ENCODE assay signal across 24 cellular contexts in the genomic region with DNA sequence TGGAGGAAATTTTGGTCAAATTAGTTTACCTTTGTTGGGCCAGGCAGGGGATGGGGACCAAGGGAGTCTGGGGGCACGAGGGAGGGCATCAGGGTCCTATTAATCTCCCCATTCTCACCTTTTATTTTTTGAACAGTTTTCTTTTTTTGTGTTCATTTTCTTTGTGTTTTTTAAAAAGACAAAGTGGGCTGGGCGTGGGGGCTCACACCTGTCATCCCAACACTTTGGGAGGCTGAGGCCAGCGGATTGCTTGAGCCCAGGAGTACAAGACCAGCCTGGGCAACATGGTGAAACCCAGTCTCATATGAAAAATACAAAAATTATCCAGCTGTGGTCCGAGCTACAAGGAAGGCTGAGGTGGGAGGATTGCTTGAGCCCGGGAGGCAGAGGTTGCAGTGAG.
"Had no signal": no experiment of that assay in that cellular context is flagged by ENCODE, and none has a peak within 500 bp of the region (broad histone marks: within the 10 kb centered on the region; RNA-seq: fewer than 3 reads in every experiment).

No MANE protein-coding gene starts in this region.

- H3K9me3 ChIP-seq: body of pancreas, breast epithelium had no signal

- H3K9me3 Mint-ChIP-seq: activated CD4-positive, alpha-beta T cell treated with anti-CD3 and anti-CD28 coated beads, Interleukin-2, amount 10 ng/mL, durations not matched to agents 24 days and 14 days; activated CD8-positive, alpha-beta T cell treated with anti-CD3 and anti-CD28 coated beads for 36 hours; activated naive CD8-positive, alpha-beta T cell treated with anti-CD3 and anti-CD28 coated beads, Interleukin-2, amount 10 ng/mL, durations not matched to agents 7 days and 5 days had no signal

- H3K36me3 ChIP-seq: breast epithelium, WERI-Rb-1 had no signal

- H3K27me3 ChIP-seq: body of pancreas, breast epithelium had no signal

- H3K27ac ChIP-seq: body of pancreas, breast epithelium, WERI-Rb-1 had no signal

- H3K27ac Mint-ChIP-seq: activated CD4-positive, alpha-beta T cell treated with anti-CD3 and anti-CD28 coated beads, Interleukin-2, amount 10 ng/mL, durations not matched to agents 24 days and 14 days; activated CD8-positive, alpha-beta T cell treated with anti-CD3 and anti-CD28 coated beads for 36 hours; activated naive CD4-positive, alpha-beta T cell treated with anti-CD3 and anti-CD28 coated beads, Interleukin-2, amount 50 U/mL, for 24 hours; activated naive CD8-positive, alpha-beta T cell treated with anti-CD3 and anti-CD28 coated beads, Interleukin-2, amount 10 ng/mL, durations not matched to agents 7 days and 5 days; activated T-cell treated with anti-CD3 and anti-CD28 coated beads, Interleukin-2, amount 50 U/mL, for 72 hours; activated T-helper 17 cell treated with anti-CD3 and anti-CD28 coated beads, Interleukin-2, amount 50 U/mL, for 72 hours had no signal

- H3K4me3 Mint-ChIP-seq: activated CD4-positive, alpha-beta T cell treated with anti-CD3 and anti-CD28 coated beads, Interleukin-2, amount 10 ng/mL, durations not matched to agents 24 days and 14 days; activated CD8-positive, alpha-beta T cell treated with anti-CD3 and anti-CD28 coated beads for 36 hours; activated naive CD4-positive, alpha-beta T cell treated with anti-CD3 and anti-CD28 coated beads, Interleukin-2, amount 50 U/mL, for 24 hours; activated naive CD8-positive, alpha-beta T cell treated with anti-CD3 and anti-CD28 coated beads, Interleukin-2, amount 10 ng/mL, durations not matched to agents 7 days and 5 days; activated T-cell treated with anti-CD3 and anti-CD28 coated beads, Interleukin-2, amount 50 U/mL, for 72 hours; activated T-helper 17 cell treated with anti-CD3 and anti-CD28 coated beads, Interleukin-2, amount 50 U/mL, for 72 hours had no signal

- H3K4me1 ChIP-seq: body of pancreas, breast epithelium had no signal

- ATAC-seq: activated CD8-positive, alpha-beta T cell treated with anti-CD3 and anti-CD28 coated beads for 36 hours; activated T-cell treated with anti-CD3 and anti-CD28 coated beads, Interleukin-2, amount 50 U/mL, for 72 hours; activated T-helper 17 cell treated with anti-CD3 and anti-CD28 coated beads, Interleukin-2, amount 50 U/mL, for 72 hours; body of pancreas had no signal

- H3K36me3 Mint-ChIP-seq: activated naive CD4-positive, alpha-beta T cell treated with anti-CD3 and anti-CD28 coated beads, Interleukin-2, amount 50 U/mL, for 24 hours; activated naive CD8-positive, alpha-beta T cell treated with anti-CD3 and anti-CD28 coated beads, Interleukin-2, amount 10 ng/mL, durations not matched to agents 7 days and 5 days had no signal

- H3K4me1 Mint-ChIP-seq: activated CD4-positive, alpha-beta T cell treated with anti-CD3 and anti-CD28 coated beads, Interleukin-2, amount 10 ng/mL, durations not matched to agents 24 days and 14 days; activated naive CD8-positive, alpha-beta T cell treated with anti-CD3 and anti-CD28 coated beads, Interleukin-2, amount 10 ng/mL, durations not matched to agents 7 days and 5 days; activated T-helper 17 cell treated with anti-CD3 and anti-CD28 coated beads, Interleukin-2, amount 50 U/mL, for 72 hours had no signal

- H3K4me3 ChIP-seq: body of pancreas, breast epithelium had no signal

- DNase-seq: activated CD4-positive, alpha-beta T cell treated with anti-CD3 and anti-CD28 coated beads, Interleukin-2, amount 10 ng/mL, durations not matched to agents 24 days and 14 days; activated CD4-positive, alpha-beta T cell treated with anti-CD3 and anti-CD28 coated beads, Interleukin-2, amount 50 U/mL, for 4 hours; activated CD8-positive, alpha-beta T cell treated with anti-CD3 and anti-CD28 coated beads for 36 hours; activated gamma-delta T cell; activated naive CD4-positive, alpha-beta T cell treated with Interleukin-2 at 50 U/mL for 16 hours; activated naive CD8-positive, alpha-beta T cell treated with anti-CD3 and anti-CD28 coated beads, Interleukin-2, amount 10 ng/mL, durations not matched to agents 7 days and 5 days; activated T-cell treated with anti-CD3 and anti-CD28 coated beads, Interleukin-2, amount 50 U/mL, for 1 hour; activated T-cell treated with anti-CD3 and anti-CD28 coated beads, Interleukin-2, amount 50 U/mL, for 72 hours; amygdala; body of pancreas; Karpas-422; NCI-H1092; NCI-H1436 treated with DMSO at 0.1 percent for 48 hours; NCI-H1694 treated with DMSO at 0.1 percent for 48 hours; NCI-H2029; NCI-H510A; NCI-H748 treated with DMSO at 0.1 percent for 48 hours; NK-92 treated with Interleukin-12 subunit alpha and Interleukin-12 subunit beta, amount 100 ng/mL, for 24 hours; Right ventricle myocardium superior; T1000; WERI-Rb-1 had no signal

- H3K27me3 Mint-ChIP-seq: activated naive CD4-positive, alpha-beta T cell treated with anti-CD3 and anti-CD28 coated beads, Interleukin-2, amount 50 U/mL, for 24 hours had no signal
